ENCODE assay signal across 8 cellular contexts in the genomic region with DNA sequence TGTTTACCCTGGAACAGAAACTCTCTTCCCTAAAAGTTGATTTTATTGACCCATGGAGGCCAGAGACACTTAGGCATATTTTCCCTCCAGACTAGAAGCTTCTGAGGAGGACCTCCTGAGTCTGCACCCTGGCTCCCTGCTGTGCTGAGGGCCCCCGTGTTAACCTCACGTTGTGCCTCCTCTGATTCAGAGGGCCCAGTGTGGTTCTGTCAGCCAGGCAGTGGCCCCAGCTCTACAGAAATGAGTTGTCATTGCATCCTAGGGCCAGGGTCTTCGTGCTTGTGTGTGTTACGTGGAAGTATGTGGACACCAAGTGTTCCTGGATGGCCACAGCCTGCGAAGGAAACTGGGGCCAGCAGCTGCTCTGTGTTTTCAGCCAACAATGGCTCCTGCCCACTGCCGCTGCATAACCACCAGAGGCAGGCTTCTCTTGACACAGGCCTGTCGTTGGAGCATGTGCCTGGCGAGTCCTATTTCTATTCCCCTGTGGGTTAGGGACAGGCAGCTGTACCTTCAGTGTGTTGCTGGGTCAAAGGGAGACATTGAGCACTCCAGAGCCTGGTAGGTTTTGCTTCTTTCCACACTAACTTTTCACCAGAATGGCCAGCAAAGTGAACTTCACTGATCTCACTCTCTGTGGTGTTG. TPM values are rescaled to one million over a fixed set of nuclear protein-coding genes. Genes with fewer than 3 reads are reported as not detected.
DNase-seq lines count a peak whose midpoint lies in the region; ATAC-seq and TF ChIP-seq lines count a peak whose summit lies in the region.

No MANE protein-coding gene starts in this region.

- peak overlapping the region; percentile 97 for H3K27ac ChIP-seq in AG04450 (ENCODE audit: low read depth, low read length)
- peak overlapping the region; percentile 32 for H3K27ac ChIP-seq in endodermal cell (ENCODE audit: low read depth, low read length)
- H3K27ac ChIP-seq in upper lobe of right lung = peak overlapping the region; percentile 86

- CTCF ChIA-PET in AG04450 (lab: Charles Lee) (interaction anchor here (7.6 kb wide), 1 partner anchor 13 kb away, joined by 82 read pairs; no protein-coding TSS in a partner anchor), WTC11 (lab: Charles Lee) (interaction anchor here (0.7 to 3.6 kb wide), 5 partner anchors 8 to 134 kb away, joined by 3 to 28 read pairs (median 4); no protein-coding TSS in a partner anchor)

- POLR2A ChIA-PET in AG04450 (lab: Yijun Ruan, JAX) = interaction anchor here (1.3 to 1.7 kb wide), 2 partner anchors 17 to 43 kb away, joined by 4 to 11 read pairs; no protein-coding TSS in a partner anchor
- POLR2A ChIA-PET in WTC11 (lab: Charles Lee) = no interaction called here

- no peak overlapping the region for H3K4me3 Mint-ChIP-seq in WTC11
- no peak overlapping the region for H3K4me3 Mint-ChIP-seq in endodermal cell
- peak overlapping the region; percentile 28 for H3K4me3 Mint-ChIP-seq in nephron progenitor cell

- no peak for TF ChIP-seq POLR2A in erythroblast (IDR thresholded peaks at IDR 0.05; ENCODE audit: low read length)

- no peaks in the 10 kb centered on the region for H3K27me3 Mint-ChIP-seq in WTC11 (ENCODE audit: low read depth)
- no peaks in the 10 kb centered on the region for H3K27me3 Mint-ChIP-seq in endodermal cell (ENCODE audit: insufficient read depth)
- H3K27me3 Mint-ChIP-seq in nephron progenitor cell (ENCODE audit: low read depth, poor library complexity) = no peaks in the 10 kb centered on the region

- TF ChIP-seq CTCF in AG04450 (IDR thresholded peaks at IDR 0.05; ENCODE audit: low read depth, low read length) = peak; percentile 31; the same call in 1 of the 2 replicates
- no peak for TF ChIP-seq CTCF in WTC11 (IDR thresholded peaks at IDR 0.05)
- peak; percentile 50 for TF ChIP-seq CTCF in endodermal cell (conservative IDR thresholded peaks at IDR 0.05)
- TF ChIP-seq CTCF in nephron progenitor cell (IDR thresholded peaks at IDR 0.05) = no peak
- TF ChIP-seq CTCF in upper lobe of right lung (IDR thresholded peaks at IDR 0.05) = peak; percentile 36

- H3K9ac ChIP-seq in endodermal cell (ENCODE audit: extremely low read depth, low read length, poor library complexity, severe bottlenecking) = no peak overlapping the region

- peak overlapping the region; percentile 58; the same call in 1 of the 2 replicates for H3K27ac Mint-ChIP-seq in WTC11
- H3K27ac Mint-ChIP-seq in endodermal cell = peak overlapping the region; percentile 68
- peak overlapping the region; percentile 95 for H3K27ac Mint-ChIP-seq in nephron progenitor cell

- H3K4me1 ChIP-seq in endodermal cell (ENCODE audit: control insufficient read depth, insufficient read depth, low read length) (no peaks in the 10 kb centered on the region), upper lobe of right lung (peaks cover 61% of the 10 kb centered on the region)

- H3K4me1 Mint-ChIP-seq in WTC11 (peaks cover 26% of the 10 kb centered on the region), endodermal cell (peaks cover 13% of the 10 kb centered on the region), nephron progenitor cell (peaks cover 42% of the 10 kb centered on the region)

- H3K36me3 ChIP-seq in endodermal cell (ENCODE audit: control insufficient read depth, insufficient read depth, low read length) (peaks cover 51% of the 10 kb centered on the region), upper lobe of right lung (peaks cover 42% of the 10 kb centered on the region)

- DNase-seq in AG04450 (ENCODE audit: low read depth, low spot score) (no peak), WTC11 (ENCODE audit: low spot score) (no peak), endodermal cell (no peak), nephron progenitor cell (no peak), upper lobe of right lung (no peak), NOMO-1 treated with DMSO at 0.1 percent for 48 hours (lab: John Stamatoyannopoulos, UW; ENCODE audit: unreplicated experiment) (no peak), erythroblast (lab: John Stamatoyannopoulos, UW) (no peak), amniotic stem cell (lab: John Stamatoyannopoulos, UW) (no peak)

- 85 to 91% methylated on average over 5 to 8 of the region's 8 CpGs for WGBS in endodermal cell (ENCODE audit: insufficient coverage in 1 of 2, insufficient read length in 1 of 2), 2 experiments

- H3K27me3 ChIP-seq in AG04450 (ENCODE audit: control insufficient read depth, insufficient read depth, low read length) = no peaks in the 10 kb centered on the region
- no peaks in the 10 kb centered on the region for H3K27me3 ChIP-seq in endodermal cell (ENCODE audit: control insufficient read depth, insufficient read depth, low read length, poor library complexity, severe bottlenecking)
- no peaks in the 10 kb centered on the region for H3K27me3 ChIP-seq in upper lobe of right lung

- intact Hi-C loops in upper lobe of right lung (cut with DNase I) = no loop called here

- H3K9me3 ChIP-seq in AG04450 (ENCODE audit: control insufficient read depth, insufficient read depth, low read length) (no peaks in the 10 kb centered on the region; the same call in 1 of the 2 replicates), endodermal cell (ENCODE audit: control insufficient read depth, low read length) (no peaks in the 10 kb centered on the region), upper lobe of right lung (no peaks in the 10 kb centered on the region)

- H3K36me3 Mint-ChIP-seq in WTC11 (peaks cover 19% of the 10 kb centered on the region), endodermal cell (ENCODE audit: low read depth) (peaks cover 32% of the 10 kb centered on the region), nephron progenitor cell (ENCODE audit: low read depth) (peaks cover 20% of the 10 kb centered on the region)

- H3K9me3 Mint-ChIP-seq in WTC11 (no peaks in the 10 kb centered on the region), endodermal cell (no peaks in the 10 kb centered on the region), nephron progenitor cell (no peaks in the 10 kb centered on the region)

- H3K4me3 ChIP-seq in AG04450 (ENCODE audit: low read depth, low read length) (no peak overlapping the region), endodermal cell (ENCODE audit: low read length) (no peak overlapping the region), upper lobe of right lung (no peak overlapping the region)

- ATAC-seq in WTC11 (no peak), upper lobe of right lung (peak; percentile 2)

TF ChIP-seq in WTC11, 78 proteins besides CTCF, POLR2A, EP300 and RAD21 (continues in another document):
- no peak for TF ChIP-seq MLX (CRISPR knock-in tag; IDR thresholded peaks at IDR 0.05)
- no peak for TF ChIP-seq CREM (CRISPR knock-in tag; IDR thresholded peaks at IDR 0.05)
- TF ChIP-seq ZMAT4 (CRISPR knock-in tag; IDR thresholded peaks at IDR 0.05) = no peak
- TF ChIP-seq IRF1 (CRISPR knock-in tag; IDR thresholded peaks at IDR 0.05) = no peak
- TF ChIP-seq, protein P1, sequence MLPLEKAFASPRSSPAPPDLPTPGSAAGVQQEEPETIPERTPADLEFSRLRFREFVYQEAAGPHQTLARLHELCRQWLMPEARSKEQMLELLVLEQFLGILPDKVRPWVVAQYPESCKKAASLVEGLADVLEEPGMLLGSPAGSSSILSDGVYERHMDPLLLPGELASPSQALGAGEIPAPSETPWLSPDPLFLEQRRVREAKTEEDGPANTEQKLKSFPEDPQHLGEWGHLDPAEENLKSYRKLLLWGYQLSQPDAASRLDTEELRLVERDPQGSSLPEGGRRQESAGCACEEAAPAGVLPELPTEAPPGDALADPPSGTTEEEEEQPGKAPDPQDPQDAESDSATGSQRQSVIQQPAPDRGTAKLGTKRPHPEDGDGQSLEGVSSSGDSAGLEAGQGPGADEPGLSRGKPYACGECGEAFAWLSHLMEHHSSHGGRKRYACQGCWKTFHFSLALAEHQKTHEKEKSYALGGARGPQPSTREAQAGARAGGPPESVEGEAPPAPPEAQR (CRISPR knock-in tag; IDR thresholded peaks at IDR 0.05) = no peak
- TF ChIP-seq, protein P2, sequence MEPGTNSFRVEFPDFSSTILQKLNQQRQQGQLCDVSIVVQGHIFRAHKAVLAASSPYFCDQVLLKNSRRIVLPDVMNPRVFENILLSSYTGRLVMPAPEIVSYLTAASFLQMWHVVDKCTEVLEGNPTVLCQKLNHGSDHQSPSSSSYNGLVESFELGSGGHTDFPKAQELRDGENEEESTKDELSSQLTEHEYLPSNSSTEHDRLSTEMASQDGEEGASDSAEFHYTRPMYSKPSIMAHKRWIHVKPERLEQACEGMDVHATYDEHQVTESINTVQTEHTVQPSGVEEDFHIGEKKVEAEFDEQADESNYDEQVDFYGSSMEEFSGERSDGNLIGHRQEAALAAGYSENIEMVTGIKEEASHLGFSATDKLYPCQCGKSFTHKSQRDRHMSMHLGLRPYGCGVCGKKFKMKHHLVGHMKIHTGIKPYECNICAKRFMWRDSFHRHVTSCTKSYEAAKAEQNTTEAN (CRISPR knock-in tag; IDR thresholded peaks at IDR 0.05) = no peak
- no peak for TF ChIP-seq SMAD4 (CRISPR knock-in tag; IDR thresholded peaks at IDR 0.05)
- no peak for TF ChIP-seq HMGA2 (CRISPR knock-in tag; IDR thresholded peaks at IDR 0.05)

RNA-seq across cellular contexts. Expression of gene MED15, which starts 44.5 kb away (rescaled TPM):
- 17.3 and 25.4 TPM in 2 replicates for polyA plus RNA-seq in AG04450 (2011; rRNA removed)
- 43.3 and 49.2 TPM in 2 replicates for polyA minus RNA-seq in AG04450 (2011; rRNA and poly(A)+ RNA removed)
- 60.9 to 67.7 TPM (median 62.6 TPM) in 3 replicates for total RNA-seq in WTC11 (2021)
- 10 to 100 TPM; 61.4 to 62.7 TPM for total RNA-seq in endodermal cell
- 49.1 TPM for polyA plus RNA-seq in endodermal cell (2013, experiment 1 of 2)
- 45.9 TPM for polyA plus RNA-seq in endodermal cell (2013, experiment 2 of 2)
- 96.9 TPM for total RNA-seq in upper lobe of right lung

RNA-seq across cellular contexts. Expression of gene KLHL22, which starts 56.3 kb away (rescaled TPM):
- 30.2 and 33.2 TPM in 2 replicates for polyA plus RNA-seq in AG04450 (2011; rRNA removed)
- 35.1 and 39.0 TPM in 2 replicates for polyA minus RNA-seq in AG04450 (2011; rRNA and poly(A)+ RNA removed)
- 9.9 to 15.7 TPM (median 12.1 TPM) in 3 replicates for total RNA-seq in WTC11 (2021)
- 10 to 100 TPM; 26.5 to 32.8 TPM for total RNA-seq in endodermal cell
- polyA plus RNA-seq in endodermal cell (2013, experiment 1 of 2) = 23.7 TPM
- polyA plus RNA-seq in endodermal cell (2013, experiment 2 of 2) = 23.3 TPM
- total RNA-seq in upper lobe of right lung = 23.3 TPM

Comparison
In these comparisons a context has a peak if more than half of its experiments do, and no peak if none do; other contexts are left out.
1. H3K27ac ChIP-seq: peak in every context shown above with its lines; median percentile 97 in AG04450; 86 in upper lobe of right lung; 32 in endodermal cell.
2. CTCF ChIP-seq: peak in AG04450 (single experiment), endodermal cell (single experiment) and upper lobe of right lung (single experiment); none in WTC11 (single experiment) and nephron progenitor cell (single experiment).
3. Peak in every context shown above with its lines, with median percentiles within 50 percentile points of each other: H3K27ac Mint-ChIP-seq.